ENCODE assay signal across 8 cellular contexts in the genomic region with DNA sequence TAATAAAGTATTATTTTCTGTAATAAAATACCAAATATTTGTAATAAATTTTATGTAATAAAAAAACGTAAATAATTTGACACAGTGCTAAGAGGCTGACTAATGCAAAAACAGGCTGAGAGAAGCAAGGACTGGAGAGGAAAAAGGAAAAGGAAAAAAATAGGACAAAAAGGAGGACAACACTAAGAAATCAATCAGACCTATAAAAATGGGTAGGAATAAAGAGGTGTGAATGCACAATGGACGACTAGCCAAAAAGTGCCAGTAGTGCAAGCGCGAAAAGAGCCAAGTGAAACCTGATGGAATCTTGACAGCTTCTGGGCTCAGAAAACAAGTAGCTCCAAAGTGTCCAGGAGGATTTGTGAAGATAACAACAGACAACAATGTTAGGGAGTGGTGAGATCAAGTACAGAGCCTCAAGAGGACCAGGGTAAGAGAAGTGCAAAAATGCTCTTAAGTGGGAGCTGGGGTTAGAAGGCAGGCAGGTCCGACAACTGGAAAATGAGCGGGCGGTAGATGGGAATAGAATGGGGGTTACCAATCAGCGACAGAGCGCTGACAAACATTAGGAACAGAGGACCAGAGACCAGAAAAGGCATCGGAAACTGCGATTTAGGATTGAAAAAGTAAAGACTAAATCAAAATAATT. TPM values are rescaled to one million over a fixed set of nuclear protein-coding genes. Genes with fewer than 3 reads are reported as not detected.
A peak's percentile ranks its signal among the peaks of the same experiment; 100 is the strongest.
DNase-seq lines count a peak whose midpoint lies in the region; ATAC-seq lines count a peak whose summit lies in the region.

No MANE protein-coding gene starts in this region.

- ATAC-seq in GM18502 (IDR thresholded peaks at IDR 0.05; ENCODE audit: poor library complexity, unreplicated experiment) = peak; percentile 9
- peak; percentile 4 for ATAC-seq in HG03571 (IDR thresholded peaks at IDR 0.05; ENCODE audit: unreplicated experiment)
- peak; percentile 12 for ATAC-seq in stimulated activated naive CD8-positive, alpha-beta T cell treated with anti-CD3 and anti-CD28 coated beads, Interleukin-15, Interleukin-2, amounts not matched to agents 100 U/mL and 50 U/mL, for 24 hours
- no peak for ATAC-seq in HG03280 (IDR thresholded peaks at IDR 0.05; ENCODE audit: unreplicated experiment)

- H3K4me3 ChIP-seq in iPS-18c (ENCODE audit: insufficient read depth, low read depth, low read length) = peak overlapping the region; percentile 89

- no peaks in the 10 kb centered on the region for H3K9me3 ChIP-seq in iPS-18c (ENCODE audit: control insufficient read depth, insufficient read depth, low read length)

- DNase-seq in A172 (ENCODE audit: low spot score) = peak; percentile 6
- DNase-seq in amniotic epithelial cell (ENCODE audit: low read depth) = peak; percentile 20
- DNase-seq in stimulated activated naive CD8-positive, alpha-beta T cell treated with anti-CD3 and anti-CD28 coated beads, Interleukin-15, Interleukin-2, amounts not matched to agents 100 U/mL and 50 U/mL, for 24 hours = peak; percentile 22
- DNase-seq in middle frontal gyrus (ENCODE audit: extremely low spot score, low spot score) = no peak

RNA-seq across cellular contexts. Expression of gene BRAF, which starts 1.2 kb away (rescaled TPM):
- 7.7 and 8.7 TPM in 2 replicates for total RNA-seq in A172 (2014; rRNA removed; shearing (Covaris generic))
